5 cellular contexts compared by ENCODE assay signal in genomic region chr12:8385431-8385830, GRCh38.
DNase-seq lines count a peak whose midpoint lies in the region; ATAC-seq and TF ChIP-seq lines count a peak whose summit lies in the region.
"Not testable (repeated sequence)": the region's sequence is repeated elsewhere in the genome, so short reads cannot be mapped to it uniquely, and the experiment has no call there.

No MANE protein-coding gene starts in this region.

- not testable (repeated sequence) for H3K9me3 Mint-ChIP-seq in activated CD4-positive, alpha-beta T cell treated with anti-CD3 and anti-CD28 coated beads, Interleukin-2, amount 10 ng/mL, durations not matched to agents 24 days and 14 days

- H3K4me1 ChIP-seq in Karpas-422 (ENCODE audit: low read length): peaks cover 34% of the 10 kb centered on the region
- not testable (repeated sequence) for H3K4me1 ChIP-seq in lung (ENCODE audit: control insufficient read depth in 2 of 2, insufficient read depth in 2 of 2, low read length in 2 of 2)

- intact Hi-C loops in activated CD4-positive, alpha-beta T cell treated with anti-CD3 and anti-CD28 coated beads, Interleukin-2, amount 10 ng/mL, durations not matched to agents 24 days and 14 days (cut with micrococcal nuclease); cardiac septum (cut with DNase I): not testable (repeated sequence)

- peaks cover 35% of the 10 kb centered on the region for H3K79me2 ChIP-seq in Karpas-422 (ENCODE audit: low read length)

- 86 to 90% methylated on average over 12 of the region's 12 CpGs for WGBS in lung, 2 donors

- not testable (repeated sequence) for H3K4me1 Mint-ChIP-seq in activated CD4-positive, alpha-beta T cell treated with anti-CD3 and anti-CD28 coated beads, Interleukin-2, amount 10 ng/mL, durations not matched to agents 24 days and 14 days

- ATAC-seq in lung (ENCODE audit: insufficient read depth, low FRiP score): not testable (repeated sequence)

- not testable (repeated sequence) for H3K4me3 Mint-ChIP-seq in activated CD4-positive, alpha-beta T cell treated with anti-CD3 and anti-CD28 coated beads, Interleukin-2, amount 10 ng/mL, durations not matched to agents 24 days and 14 days

- not testable (repeated sequence) for H2AFZ ChIP-seq in Karpas-422 (ENCODE audit: low read length)

- H3K9ac ChIP-seq in Karpas-422 (ENCODE audit: low read length): not testable (repeated sequence)

- not testable (repeated sequence) for H4K20me1 ChIP-seq in Karpas-422 (ENCODE audit: insufficient read depth, low read depth, low read length)

- not testable (repeated sequence) for H3K36me3 ChIP-seq in Karpas-422 (ENCODE audit: insufficient read depth, low read length); lung (ENCODE audit: control insufficient read depth in 2 of 2, insufficient read depth in 2 of 2, low read length in 2 of 2)

- H3K4me2 ChIP-seq in Karpas-422 (ENCODE audit: low read depth, low read length, poor library complexity, severe bottlenecking): not testable (repeated sequence)

- not testable (repeated sequence) for H3K27ac Mint-ChIP-seq in activated CD4-positive, alpha-beta T cell treated with anti-CD3 and anti-CD28 coated beads, Interleukin-2, amount 10 ng/mL, durations not matched to agents 24 days and 14 days

- DNase-seq in Karpas-422: not testable (repeated sequence)
- peak; percentile 38 for DNase-seq in activated CD4-positive, alpha-beta T cell treated with anti-CD3 and anti-CD28 coated beads, Interleukin-2, amount 10 ng/mL, durations not matched to agents 24 days and 14 days
- DNase-seq in cardiac septum (ENCODE audit: low spot score) (peak; percentile 36), lung (ENCODE audit: low spot score) (peak; percentile 14), mesenteric fat pad (ENCODE audit: low spot score) (peak; percentile 73)

- not testable (repeated sequence) for H3K9me2 ChIP-seq in Karpas-422 (replicated peaks; ENCODE audit: insufficient read depth, low read length)

- not testable (repeated sequence) for H3K4me3 ChIP-seq in Karpas-422 (ENCODE audit: low read length); lung

- not testable (repeated sequence) for H3K9me3 ChIP-seq in Karpas-422 (ENCODE audit: low read length); lung (ENCODE audit: control insufficient read depth in 2 of 2, insufficient read depth in 1 of 2, low read length in 1 of 2)

- not testable (repeated sequence) for TF ChIP-seq CTCF in lung (IDR thresholded peaks at IDR 0.05; ENCODE audit: control extremely low read depth, extremely low read depth)

- H3K36me3 Mint-ChIP-seq in activated CD4-positive, alpha-beta T cell treated with anti-CD3 and anti-CD28 coated beads, Interleukin-2, amount 10 ng/mL, durations not matched to agents 24 days and 14 days (ENCODE audit: low read depth): not testable (repeated sequence)

- H3K27ac ChIP-seq in Karpas-422 (ENCODE audit: low read length): 0 out of 2 replicates have a peak overlapping the region, but pooled peaks have one; percentile 22
- not testable (repeated sequence) for H3K27ac ChIP-seq in lung (ENCODE audit: low read depth in 1 of 2, low read length in 1 of 2)

- not testable (repeated sequence) for H3K27me3 ChIP-seq in Karpas-422 (ENCODE audit: low read length); lung (ENCODE audit: control insufficient read depth, insufficient read depth)

- H3K27me3 Mint-ChIP-seq in activated CD4-positive, alpha-beta T cell treated with anti-CD3 and anti-CD28 coated beads, Interleukin-2, amount 10 ng/mL, durations not matched to agents 24 days and 14 days: peaks cover 14% of the 10 kb centered on the region
